Comparison of ENCODE assay signal across 16 cellular contexts in the genomic region with DNA sequence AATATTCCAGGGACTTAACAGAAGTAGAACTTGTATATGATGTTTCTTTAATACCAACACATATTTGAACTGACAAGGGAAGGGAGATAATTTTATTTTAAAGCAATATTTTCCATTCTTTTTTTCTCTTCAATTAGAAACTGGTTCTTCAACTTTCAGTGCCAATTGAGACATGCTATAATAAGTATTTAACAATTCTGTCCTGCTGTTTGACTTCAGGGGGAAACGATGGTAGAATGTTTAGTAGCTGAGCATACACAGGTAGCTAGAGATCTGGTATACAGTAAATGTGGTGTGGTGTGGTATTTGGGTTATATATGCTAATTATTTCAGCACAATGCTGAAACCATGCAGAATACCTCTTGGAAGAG.
A peak's percentile ranks its signal among the peaks of the same experiment; 100 is the strongest.
DNase-seq lines count a peak whose midpoint lies in the region; ATAC-seq and TF ChIP-seq lines count a peak whose summit lies in the region.
"Had no signal": no experiment of that assay in that cellular context is flagged by ENCODE, and none has a peak within 500 bp of the region (broad histone marks: within the 10 kb centered on the region; RNA-seq: fewer than 3 reads in every experiment).

No MANE protein-coding gene starts in this region.

- no peaks in the 10 kb centered on the region for H3K27me3 ChIP-seq in tibial artery

- intact Hi-C loops in left colon (cut with DNase I, micrococcal nuclease): no loop called here
- intact Hi-C loops in tibial artery (cut with DNase I; ENCODE audit: low total_unique reads): no loop called here
- intact Hi-C loops in activated CD4-positive, alpha-beta T cell treated with anti-CD3 and anti-CD28 coated beads, Interleukin-2, amount 10 ng/mL, durations not matched to agents 24 days and 14 days (cut with micrococcal nuclease): loop anchor here (5.0 kb wide), 2 partner anchors 43 to 157 kb away; a partner anchor contains a TSS

- no peak overlapping the region for H3K4me3 Mint-ChIP-seq in activated naive CD4-positive, alpha-beta T cell treated with anti-CD3 and anti-CD28 coated beads, Interleukin-2, amount 50 U/mL, for 24 hours
- H3K4me3 Mint-ChIP-seq in activated CD4-positive, alpha-beta T cell treated with anti-CD3 and anti-CD28 coated beads, Interleukin-2, amount 10 ng/mL, durations not matched to agents 24 days and 14 days: no peak overlapping the region
- H3K4me3 Mint-ChIP-seq: H9, immature natural killer cell, naive B cell had no signal

- ATAC-seq in left colon (peak; percentile 61), HG03432 (IDR thresholded peaks at IDR 0.05; ENCODE audit: unreplicated experiment) (no peak)
- ATAC-seq: activated naive CD4-positive, alpha-beta T cell treated with anti-CD3 and anti-CD28 coated beads, Interleukin-2, amount 50 U/mL, for 72 hours had no signal

- H3K36me3 Mint-ChIP-seq in activated naive CD4-positive, alpha-beta T cell treated with anti-CD3 and anti-CD28 coated beads, Interleukin-2, amount 50 U/mL, for 24 hours: peaks cover 10% of the 10 kb centered on the region
- H3K36me3 Mint-ChIP-seq in activated CD4-positive, alpha-beta T cell treated with anti-CD3 and anti-CD28 coated beads, Interleukin-2, amount 10 ng/mL, durations not matched to agents 24 days and 14 days (ENCODE audit: low read depth): peaks cover 15% of the 10 kb centered on the region

- H3K9me3 Mint-ChIP-seq in activated naive CD4-positive, alpha-beta T cell treated with anti-CD3 and anti-CD28 coated beads, Interleukin-2, amount 50 U/mL, for 24 hours: no peaks in the 10 kb centered on the region
- H3K9me3 Mint-ChIP-seq in activated CD4-positive, alpha-beta T cell treated with anti-CD3 and anti-CD28 coated beads, Interleukin-2, amount 10 ng/mL, durations not matched to agents 24 days and 14 days: no peaks in the 10 kb centered on the region
- H3K9me3 Mint-ChIP-seq: activated naive CD4-positive, alpha-beta T cell treated with anti-CD3 and anti-CD28 coated beads, Interleukin-2, amount 50 U/mL, for 72 hours; H9; immature natural killer cell; naive B cell had no signal

- H3K4me3 ChIP-seq in tibial artery: no peak overlapping the region
- H3K4me3 ChIP-seq: GM12878 had no signal

- H3K4me1 Mint-ChIP-seq in activated naive CD4-positive, alpha-beta T cell treated with anti-CD3 and anti-CD28 coated beads, Interleukin-2, amount 50 U/mL, for 24 hours: peaks cover 83% of the 10 kb centered on the region
- H3K4me1 Mint-ChIP-seq in activated CD4-positive, alpha-beta T cell treated with anti-CD3 and anti-CD28 coated beads, Interleukin-2, amount 10 ng/mL, durations not matched to agents 24 days and 14 days: peaks cover 25% of the 10 kb centered on the region

- peaks cover 0 to 4% (median 0%) of the 10 kb centered on the region in 3 donors for H3K36me3 ChIP-seq in tibial artery

- H3K27me3 Mint-ChIP-seq in activated naive CD4-positive, alpha-beta T cell treated with anti-CD3 and anti-CD28 coated beads, Interleukin-2, amount 50 U/mL, for 24 hours: no peaks in the 10 kb centered on the region
- no peaks in the 10 kb centered on the region for H3K27me3 Mint-ChIP-seq in activated CD4-positive, alpha-beta T cell treated with anti-CD3 and anti-CD28 coated beads, Interleukin-2, amount 10 ng/mL, durations not matched to agents 24 days and 14 days
- H3K27me3 Mint-ChIP-seq: naive B cell had no signal

- DNase-seq in activated naive CD4-positive, alpha-beta T cell treated with Interleukin-2 at 50 U/mL for 16 hours: no peak
- DNase-seq in NCI-H748 treated with DMSO at 0.1 percent for 48 hours (lab: John Stamatoyannopoulos, UW) (peak; percentile 83), left colon (no peak), tibial artery (no peak), NCI-H2107 (lab: John Stamatoyannopoulos, UW) (no peak)
- DNase-seq in activated CD4-positive, alpha-beta T cell treated with anti-CD3 and anti-CD28 coated beads, Interleukin-2, amount 10 ng/mL, durations not matched to agents 24 days and 14 days: no peak
- DNase-seq: activated CD8-positive, alpha-beta memory T cell treated with anti-CD3 and anti-CD28 coated beads for 24 hours; DMS153; H9; immature natural killer cell; naive B cell; trophoblast cell had no signal

- H3K27ac ChIP-seq in tibial artery: peak overlapping the region; percentile 8 to 23

- H3K4me1 ChIP-seq in tibial artery: peaks cover 0 to 51% (median 21%) of the 10 kb centered on the region in 4 donors

- no peak for TF ChIP-seq CTCF in tibial artery (IDR thresholded peaks at IDR 0.05)

- H3K9me3 ChIP-seq in tibial artery: no peaks in the 10 kb centered on the region

- H3K27ac Mint-ChIP-seq in activated naive CD4-positive, alpha-beta T cell treated with anti-CD3 and anti-CD28 coated beads, Interleukin-2, amount 50 U/mL, for 24 hours: peak overlapping the region; percentile 12
- no peak overlapping the region for H3K27ac Mint-ChIP-seq in activated CD4-positive, alpha-beta T cell treated with anti-CD3 and anti-CD28 coated beads, Interleukin-2, amount 10 ng/mL, durations not matched to agents 24 days and 14 days
- H3K27ac Mint-ChIP-seq: activated naive CD4-positive, alpha-beta T cell treated with anti-CD3 and anti-CD28 coated beads, Interleukin-2, amount 50 U/mL, for 72 hours had no signal
